Comparison of ENCODE assay signal across 8 cellular contexts in the genomic region with DNA sequence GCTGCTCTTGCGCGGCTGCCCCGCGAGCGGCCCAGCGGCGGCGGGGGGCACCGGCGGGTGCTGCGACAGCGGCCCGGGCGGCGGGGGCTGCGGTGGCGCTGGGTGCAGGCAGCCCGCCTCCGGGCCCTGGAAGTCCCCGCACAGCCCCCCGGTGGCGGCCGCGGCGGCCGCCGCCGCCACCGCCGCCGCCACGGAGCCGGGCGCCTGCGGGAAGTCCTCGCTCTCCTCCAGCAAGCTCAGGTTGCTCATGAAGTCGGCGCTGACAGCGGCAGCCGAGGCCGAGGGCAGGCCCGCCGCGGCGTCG. TPM values are rescaled to one million over a fixed set of nuclear protein-coding genes. Genes with fewer than 3 reads are reported as not detected.
DNase-seq lines count a peak whose midpoint lies in the region; FAIRE-seq and TF ChIP-seq lines count a peak whose summit lies in the region.

No MANE protein-coding gene starts in this region.

- 1% methylated on average over 14 of the region's 46 CpGs for WGBS in hepatocyte (ENCODE audit: low lambda C conversion rate, missing lambda C conversion rate)

- peak overlapping the region; percentile 94 for H3K4me2 ChIP-seq in hepatocyte

- no peak for TF ChIP-seq CTCF in hepatocyte (IDR thresholded peaks at IDR 0.05; ENCODE audit: poor library complexity)

- no peak for FAIRE-seq in RCC 7860 (lab: Jason Lieb, UNC)

- peak overlapping the region; percentile 96 for H3K27ac ChIP-seq in hepatocyte

- no peaks in the 10 kb centered on the region for H3K4me1 ChIP-seq in hepatocyte (ENCODE audit: insufficient read depth)

- H4K20me1 ChIP-seq in hepatocyte (ENCODE audit: insufficient read depth, poor library complexity, severe bottlenecking): peaks cover 15% of the 10 kb centered on the region

- H3K9me2 ChIP-seq in hepatocyte (replicated peaks; ENCODE audit: insufficient read depth): no peaks in the 10 kb centered on the region

- H3K27me3 ChIP-seq in hepatocyte: no peaks in the 10 kb centered on the region

- DNase-seq in NCI-H82 (lab: John Stamatoyannopoulos, UW) (peak; percentile 66), NCI-H82 treated with DMSO at 0.1 percent for 48 hours (lab: John Stamatoyannopoulos, UW; ENCODE audit: unreplicated experiment) (no peak), activated gamma-delta T cell treated with Interleukin-2 at 50 U/mL for 16 hours (peak; percentile 28), hepatocyte (ENCODE audit: low spot score) (no peak), RCC 7860 (ENCODE audit: low spot score) (no peak), NCI-H146 treated with DMSO at 0.1 percent for 48 hours (lab: John Stamatoyannopoulos, UW; ENCODE audit: unreplicated experiment) (no peak)
- no peak for DNase-seq in Jurkat, Clone E6-1 (ENCODE audit: low read depth, low spot score)
- DNase-seq in stimulated activated CD8-positive, alpha-beta memory T cell treated with anti-CD3 and anti-CD28 coated beads, Interleukin-12 subunit alpha, Interleukin-12 subunit beta, amount 100 ng/mL, for 4 hours (ENCODE audit: low read depth): peak; percentile 39

- no peaks in the 10 kb centered on the region for H3K9me3 ChIP-seq in hepatocyte (ENCODE audit: low read depth)

- peak overlapping the region; percentile 53 for H3K4me3 ChIP-seq in Jurkat, Clone E6-1 (ENCODE audit: low read length)
- peak overlapping the region; percentile 93 for H3K4me3 ChIP-seq in hepatocyte

- peaks cover 40% of the 10 kb centered on the region for H3K79me2 ChIP-seq in hepatocyte

- no peak overlapping the region for H2AFZ ChIP-seq in hepatocyte

- no peaks in the 10 kb centered on the region for H3K36me3 ChIP-seq in hepatocyte (replicated peaks; ENCODE audit: insufficient read depth, low read depth)

RNA-seq across cellular contexts. Expression of gene FOXO1, which starts 0.7 kb away (rescaled TPM):
- polyA plus RNA-seq in Jurkat, Clone E6-1 (2012; ENCODE audit: insufficient read depth, insufficient read length): 2.1 TPM
- total RNA-seq in hepatocyte: 26.5 and 30.3 TPM in 2 replicates
- 35.2 and 48.3 TPM in 2 replicates for polyA plus RNA-seq in hepatocyte

Comparison
In these comparisons a context has a peak if more than half of its experiments do, and no peak if none do; other contexts are left out.
1. DNase-seq: peak in NCI-H82 (single experiment), activated gamma-delta T cell treated with Interleukin-2 at 50 U/mL for 16 hours (single experiment) and stimulated activated CD8-positive, alpha-beta memory T cell treated with anti-CD3 and anti-CD28 coated beads, Interleukin-12 subunit alpha, Interleukin-12 subunit beta, amount 100 ng/mL, for 4 hours (single experiment); none in NCI-H82 treated with DMSO at 0.1 percent for 48 hours (single experiment), Jurkat, Clone E6-1 (single experiment), hepatocyte (single experiment), RCC 7860 (single experiment) and NCI-H146 treated with DMSO at 0.1 percent for 48 hours (single experiment).